27 cellular contexts compared by ENCODE assay signal in the genomic region with DNA sequence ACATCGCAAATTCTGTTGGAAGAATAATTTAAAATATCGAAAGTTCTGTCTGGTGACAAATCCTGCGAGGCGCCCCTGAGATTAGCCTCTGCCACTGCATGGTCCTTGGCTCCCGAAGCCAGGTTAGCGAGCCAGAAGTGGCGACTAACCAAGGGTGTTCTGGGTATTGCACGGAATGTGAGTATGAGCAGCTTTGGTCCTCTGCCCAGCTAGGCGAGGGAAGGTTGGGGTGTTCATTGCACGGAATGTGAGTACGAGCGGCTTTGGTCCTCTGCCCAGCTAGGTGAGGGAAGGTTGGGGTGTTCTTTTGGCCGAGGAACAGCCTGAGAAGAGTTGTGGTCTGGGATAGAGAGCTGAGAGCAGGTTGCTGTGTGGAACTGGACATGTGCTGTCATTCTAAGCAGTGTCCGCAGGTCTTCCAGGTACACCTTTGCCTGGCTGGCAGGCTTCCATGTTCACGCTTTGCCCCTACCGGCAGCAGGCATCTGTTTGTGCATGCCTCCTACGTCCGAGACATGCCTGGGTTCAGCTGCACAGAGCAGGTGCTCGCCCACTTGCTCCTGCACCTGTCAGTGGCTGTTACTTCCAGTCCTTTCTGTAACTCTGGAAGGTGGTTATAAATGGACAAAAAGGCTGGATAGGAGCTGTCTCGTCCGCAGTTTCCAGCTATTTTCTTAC. TPM values are rescaled to one million over a fixed set of nuclear protein-coding genes. Genes with fewer than 3 reads are reported as not detected.
DNase-seq lines count a peak whose midpoint lies in the region; ATAC-seq and TF ChIP-seq lines count a peak whose summit lies in the region.
"Had no signal": no experiment of that assay in that cellular context is flagged by ENCODE, and none has a peak within 500 bp of the region (broad histone marks: within the 10 kb centered on the region; RNA-seq: fewer than 3 reads in every experiment).

No MANE protein-coding gene starts in this region.

- H3K36me3 ChIP-seq in heart left ventricle, result peaks cover 0 to 98% (median 88%) of the 10 kb centered on the region in 9 donors

- H3K27ac ChIP-seq in heart left ventricle, result no peak overlapping the region
- H3K27ac ChIP-seq: C4-2B, PC-9, spleen, thoracic aorta had no signal

- H3K4me1 ChIP-seq in heart left ventricle, result no peaks in the 10 kb centered on the region

- H3K9me3 ChIP-seq in heart left ventricle, result no peaks in the 10 kb centered on the region
- H3K9me3 ChIP-seq: spleen, thoracic aorta had no signal

- H3K4me3 ChIP-seq in heart left ventricle, result no peak overlapping the region
- H3K4me3 ChIP-seq: PC-9, spleen, thoracic aorta had no signal

- no peaks in the 10 kb centered on the region for H3K9me3 Mint-ChIP-seq in Calu3 (ENCODE audit: low read depth, unreplicated experiment)
- H3K9me3 Mint-ChIP-seq: activated naive CD4-positive, alpha-beta T cell treated with anti-CD3 and anti-CD28 coated beads, Interleukin-2, amount 50 U/mL, for 72 hours; HFFc6 had no signal

- CTCF ChIA-PET in Calu3 (lab: Charles Lee), result no interaction called here

- no peak for TF ChIP-seq POLR2A in heart left ventricle (IDR thresholded peaks at IDR 0.05)

- no peaks in the 10 kb centered on the region for H3K36me3 Mint-ChIP-seq in Calu3 (ENCODE audit: insufficient read depth, unreplicated experiment)

- BruUV-seq in Calu3 (replicated peaks; lab: Mats Ljungman, UMichigan), result no TSS peak

- H3K27ac Mint-ChIP-seq in Calu3 (ENCODE audit: unreplicated experiment), result no peak overlapping the region
- H3K27ac Mint-ChIP-seq: activated T-helper 17 cell treated with anti-CD3 and anti-CD28 coated beads, Interleukin-2, amount 50 U/mL, for 72 hours; HFFc6 had no signal

- WGBS in heart left ventricle, 4 donors, result 88 to 94% (median 91%) methylated on average over 21 of the region's 21 CpGs

- no peak for DNase-seq in heart left ventricle
- DNase-seq in cardiac septum (ENCODE audit: low spot score), result no peak
- DNase-seq in NCI-H345 treated with DMSO at 0.1 percent for 48 hours (lab: John Stamatoyannopoulos, UW; ENCODE audit: unreplicated experiment), result peak; percentile 15
- no peak for DNase-seq in left ventricle myocardium superior
- peak; percentile 70 for DNase-seq in ureter (ENCODE audit: low spot score)
- DNase-seq in left colon, result no peak
- DNase-seq in Calu3, result no peak
- DNase-seq in HuH-7 (ENCODE audit: low spot score), result no peak
- DNase-seq: activated CD4-positive, alpha-beta T cell treated with anti-CD3 and anti-CD28 coated beads, Interleukin-2, amount 50 U/mL, for 48 hours; activated CD4-positive, CD25-positive, alpha-beta regulatory T cell; activated CD8-positive, alpha-beta memory T cell treated with anti-CD3 and anti-CD28 coated beads, Interleukin-2, amount 50 U/mL, for 48 hours; anterior cingulate cortex; HFFc6; kidney glomerular epithelial cell; NCI-H146; NCI-H446; NK-92 treated with Interleukin-12 subunit alpha and Interleukin-12 subunit beta, amount 100 ng/mL, for 24 hours; PC-9; retina; spleen; stimulated activated CD4-positive, alpha-beta T cell treated with anti-CD3 and anti-CD28 coated beads, Interleukin-4, amount 100 ng/mL, for 1 hour; stimulated activated naive CD4-positive, alpha-beta T cell had no signal

- intact Hi-C loops in heart left ventricle (cut with DNase I), result no loop called here
- intact Hi-C loops in cardiac septum (cut with DNase I), result no loop called here
- intact Hi-C loops in left ventricle myocardium superior (cut with micrococcal nuclease), result no loop called here
- intact Hi-C loops in left colon (cut with DNase I, micrococcal nuclease), result no loop called here
- intact Hi-C loops in Calu3 (cut with micrococcal nuclease; ENCODE audit: unreplicated experiment), result no loop called here

- no peaks in the 10 kb centered on the region for H3K27me3 Mint-ChIP-seq in Calu3 (ENCODE audit: unreplicated experiment)
- H3K27me3 Mint-ChIP-seq: activated T-helper 17 cell treated with anti-CD3 and anti-CD28 coated beads, Interleukin-2, amount 50 U/mL, for 72 hours had no signal

- no peak overlapping the region for H3K4me3 Mint-ChIP-seq in Calu3 (ENCODE audit: low read depth, unreplicated experiment)
- H3K4me3 Mint-ChIP-seq: activated T-helper 17 cell treated with anti-CD3 and anti-CD28 coated beads, Interleukin-2, amount 50 U/mL, for 72 hours; HFFc6 had no signal

- TF ChIP-seq CTCF in heart left ventricle (IDR thresholded peaks at IDR 0.05) (no peak), Calu3 (IDR thresholded peaks at IDR 0.05; ENCODE audit: unreplicated experiment) (no peak)

- no peaks in the 10 kb centered on the region for H3K4me1 Mint-ChIP-seq in Calu3 (ENCODE audit: low read depth, unreplicated experiment)
- H3K4me1 Mint-ChIP-seq: activated T-helper 17 cell treated with anti-CD3 and anti-CD28 coated beads, Interleukin-2, amount 50 U/mL, for 72 hours had no signal

- no peaks in the 10 kb centered on the region for H3K27me3 ChIP-seq in heart left ventricle
- H3K27me3 ChIP-seq: spleen had no signal

- peak in 3 of 4 donors; percentile 32 to 55 (median 51) for ATAC-seq in heart left ventricle
- peak; percentile 67 for ATAC-seq in left ventricle myocardium superior
- ATAC-seq in left colon, result no peak
- ATAC-seq: activated naive CD4-positive, alpha-beta T cell treated with anti-CD3 and anti-CD28 coated beads, Interleukin-2, amount 50 U/mL, for 72 hours; activated T-helper 17 cell treated with anti-CD3 and anti-CD28 coated beads, Interleukin-2, amount 50 U/mL, for 72 hours had no signal

RNA-seq across cellular contexts. Expression of gene TEX29, which starts 18.3 kb away (rescaled TPM):
- total RNA-seq in heart left ventricle (under 1 TPM in 3 of 9 donors, not detected in 6; 0.35 to 0.43 (median 0.35) TPM), cardiac septum (0.70 TPM), left ventricle myocardium superior (0.32 TPM), ureter (not detected), left colon (under 1 TPM in 1 of 2 donors, not detected in 1; 0.89 TPM), Calu3 (2022) (not detected in 2 replicates)
- under 1 TPM; 0.15 to 0.57 TPM for polyA plus RNA-seq in heart left ventricle
- total RNA-seq: M059J, PC-9, thoracic aorta had no signal

Comparison
In these comparisons a context has a peak if more than half of its experiments do, and no peak if none do; other contexts are left out.
1. DNase-seq: peak in NCI-H345 treated with DMSO at 0.1 percent for 48 hours (single experiment) and ureter (single experiment); none in heart left ventricle (0 of 5), cardiac septum (single experiment), left ventricle myocardium superior (single experiment), left colon (0 of 2), Calu3 (single experiment) and HuH-7 (single experiment).